In the genomic region with DNA sequence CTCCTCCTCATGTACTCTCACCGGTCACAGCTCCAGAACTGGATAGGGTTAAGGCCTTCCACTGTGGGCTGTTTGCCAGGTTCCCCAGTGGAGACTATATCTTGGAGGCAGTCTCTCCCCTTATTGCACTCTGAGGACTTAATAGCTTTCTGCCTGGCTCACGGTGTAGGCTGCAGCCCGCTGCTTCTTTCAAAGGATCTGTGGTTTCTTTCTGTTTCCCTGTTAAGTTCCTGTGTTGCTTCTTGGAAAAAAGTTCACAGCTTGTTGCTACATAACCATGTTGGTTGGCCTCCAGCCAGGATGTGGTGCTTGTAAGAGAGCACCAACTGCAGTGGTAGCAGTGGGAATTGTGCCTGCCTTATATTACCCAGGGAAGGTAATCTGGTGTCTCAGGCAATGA, we compare ENCODE assay signal across 15 cellular contexts. TPM values are rescaled to one million over a fixed set of nuclear protein-coding genes. Genes with fewer than 3 reads are reported as not detected.
DNase-seq lines count a peak whose midpoint lies in the region; ATAC-seq and TF ChIP-seq lines count a peak whose summit lies in the region.
"Had no signal": no experiment of that assay in that cellular context is flagged by ENCODE, and none has a peak within 500 bp of the region (broad histone marks: within the 10 kb centered on the region; RNA-seq: fewer than 3 reads in every experiment).

No MANE protein-coding gene starts in this region.

- H3K4me1 ChIP-seq in breast epithelium, result no peaks in the 10 kb centered on the region
- no peaks in the 10 kb centered on the region for H3K4me1 ChIP-seq in upper lobe of right lung
- H3K4me1 ChIP-seq: Peyer's patch had no signal

- H3K36me3 ChIP-seq in breast epithelium (no peaks in the 10 kb centered on the region), upper lobe of right lung (no peaks in the 10 kb centered on the region)
- H3K36me3 ChIP-seq: Peyer's patch had no signal

- H3K9me3 ChIP-seq in breast epithelium, result peaks cover 0 to 5% of the 10 kb centered on the region in 2 donors
- H3K9me3 ChIP-seq in upper lobe of right lung, result no peaks in the 10 kb centered on the region
- H3K9me3 ChIP-seq: Peyer's patch had no signal

- no peak for TF ChIP-seq POLR2A in breast epithelium (IDR thresholded peaks at IDR 0.05)

- intact Hi-C loops in breast epithelium (cut with DNase I; ENCODE audit: low total_unique reads), result no loop called here
- intact Hi-C loops in upper lobe of right lung (cut with DNase I), result no loop called here

- DNase-seq in NCI-H345 (lab: John Stamatoyannopoulos, UW) (peak; percentile 25), NCI-H345 treated with DMSO at 0.1 percent for 48 hours (lab: John Stamatoyannopoulos, UW; ENCODE audit: unreplicated experiment) (no peak), breast epithelium (ENCODE audit: low spot score in 2 of 2) (peak; percentile 52 to 54), medulla oblongata (ENCODE audit: extremely low spot score) (peak; percentile 12), upper lobe of right lung (peak; percentile 72), cerebellar nuclear complex (lab: John Stamatoyannopoulos, UW) (no peak), SHP77 (lab: John Stamatoyannopoulos, UW) (no peak)
- DNase-seq: 8988T; activated CD8-positive, alpha-beta memory T cell treated with anti-CD3 and anti-CD28 coated beads, Interleukin-2, amount 10 ng/mL, durations not matched to agents 7 days and 5 days; activated naive CD8-positive, alpha-beta T cell treated with anti-CD3 and anti-CD28 coated beads, Interleukin-2, amount 10 ng/mL, durations not matched to agents 7 days and 5 days; NCI-H2029; Peyer's patch had no signal

- ATAC-seq in upper lobe of right lung (peak; percentile 68), HG03196 (IDR thresholded peaks at IDR 0.05; ENCODE audit: unreplicated experiment) (no peak)
- ATAC-seq: activated CD8-positive, alpha-beta memory T cell treated with anti-CD3 and anti-CD28 coated beads, Interleukin-2, amount 10 ng/mL, durations not matched to agents 7 days and 5 days; GM12878 had no signal

- no peak overlapping the region for H3K27ac ChIP-seq in breast epithelium
- H3K27ac ChIP-seq in upper lobe of right lung, result no peak overlapping the region
- H3K27ac ChIP-seq: Peyer's patch had no signal

- TF ChIP-seq CTCF in breast epithelium (IDR thresholded peaks at IDR 0.05) (no peak), upper lobe of right lung (IDR thresholded peaks at IDR 0.05) (no peak)

- peak overlapping the region in 1 of 3 donors; percentile 18 for H3K4me3 ChIP-seq in breast epithelium
- no peak overlapping the region for H3K4me3 ChIP-seq in upper lobe of right lung
- H3K4me3 ChIP-seq: GM12878, Peyer's patch had no signal

- H3K27me3 ChIP-seq in breast epithelium, result peaks cover 0 to 33% of the 10 kb centered on the region in 2 donors
- H3K27me3 ChIP-seq in upper lobe of right lung, result no peaks in the 10 kb centered on the region
- H3K27me3 ChIP-seq: Peyer's patch had no signal

RNA-seq across cellular contexts. Expression of a gene that starts 24.9 kb away (rescaled TPM):
- total RNA-seq in breast epithelium (1 to 10 TPM; 1.3 to 2.9 (median 2.6) TPM), upper lobe of right lung (1.4 TPM)
- total RNA-seq: activated CD8-positive, alpha-beta memory T cell treated with anti-CD3 and anti-CD28 coated beads, Interleukin-2, amount 10 ng/mL, durations not matched to agents 7 days and 5 days; glomerular endothelial cell had no signal

Comparison
In these comparisons a context has a peak if more than half of its experiments do, and no peak if none do; other contexts are left out.
1. DNase-seq: peak in NCI-H345 (single experiment), breast epithelium (2 of 2), medulla oblongata (single experiment) and upper lobe of right lung (single experiment); none in NCI-H345 treated with DMSO at 0.1 percent for 48 hours (single experiment), cerebellar nuclear complex (0 of 2) and SHP77 (0 of 2).